ENCODE assay signal across 9 cellular contexts in genomic region chr17:1606352-1606985, GRCh38. TPM values are rescaled to one million over a fixed set of nuclear protein-coding genes. Genes with fewer than 3 reads are reported as not detected.
DNase-seq lines count a peak whose midpoint lies in the region; ATAC-seq and TF ChIP-seq lines count a peak whose summit lies in the region.
"Had no signal": no experiment of that assay in that cellular context is flagged by ENCODE, and none has a peak within 500 bp of the region (broad histone marks: within the 10 kb centered on the region; RNA-seq: fewer than 3 reads in every experiment).

No MANE protein-coding gene starts in this region.

- peaks cover 19 to 20% of the 10 kb centered on the region in 2 donors for H3K4me1 Mint-ChIP-seq in natural killer cell treated with Interleukin-12 subunit alpha and Interleukin-12 subunit beta and Interleukin-15 and Interleukin-18, amount 100 ng/mL, for 72 hours (ENCODE audit: low read depth in 2 of 2)
- H3K4me1 Mint-ChIP-seq in T-helper 17 cell = peaks cover 2% of the 10 kb centered on the region

- no peak for TF ChIP-seq POLR2A in adrenal gland (IDR thresholded peaks at IDR 0.05)

- no peaks in the 10 kb centered on the region for H4K20me1 ChIP-seq in BLaER1

- H3K4me3 ChIP-seq in BLaER1 (no peak overlapping the region), adrenal gland (no peak overlapping the region)

- DNase-seq in adrenal gland (no peak), T-helper 17 cell (no peak), DMS 273 treated with DMSO at 0.1 percent for 48 hours (lab: John Stamatoyannopoulos, UW) (no peak)
- DNase-seq in natural killer cell treated with Interleukin-12 subunit alpha and Interleukin-12 subunit beta and Interleukin-15 and Interleukin-18, amount 100 ng/mL, for 72 hours (ENCODE audit: low spot score) = no peak
- DNase-seq: NCI-H69 had no signal

- no peaks in the 10 kb centered on the region for H3K36me3 Mint-ChIP-seq in natural killer cell treated with Interleukin-12 subunit alpha and Interleukin-12 subunit beta and Interleukin-15 and Interleukin-18, amount 100 ng/mL, for 72 hours
- no peaks in the 10 kb centered on the region for H3K36me3 Mint-ChIP-seq in T-helper 17 cell (ENCODE audit: low read depth)

- H3K36me3 ChIP-seq in BLaER1 = peaks cover 10% of the 10 kb centered on the region
- H3K36me3 ChIP-seq in adrenal gland (replicated peaks in 1 of 2) = no peaks in the 10 kb centered on the region

- H3K27me3 ChIP-seq in BLaER1 (no peaks in the 10 kb centered on the region), adrenal gland (no peaks in the 10 kb centered on the region)

- WGBS in adrenal gland, 4 donors = 86 to 92% (median 89%) methylated on average over 9 to 26 of the region's 26 CpGs

- no peaks in the 10 kb centered on the region for H3K27me3 Mint-ChIP-seq in natural killer cell treated with Interleukin-12 subunit alpha and Interleukin-12 subunit beta and Interleukin-15 and Interleukin-18, amount 100 ng/mL, for 72 hours
- no peaks in the 10 kb centered on the region for H3K27me3 Mint-ChIP-seq in T-helper 17 cell

- ATAC-seq in GM18867 (IDR thresholded peaks at IDR 0.05; ENCODE audit: unreplicated experiment) (peak; percentile 26), T-helper 17 cell (no peak), GM18498 (IDR thresholded peaks at IDR 0.05; ENCODE audit: unreplicated experiment) (no peak), GM18520 (IDR thresholded peaks at IDR 0.05; ENCODE audit: unreplicated experiment) (no peak)
- ATAC-seq in natural killer cell treated with Interleukin-12 subunit alpha and Interleukin-12 subunit beta and Interleukin-15 and Interleukin-18, amount 100 ng/mL, for 72 hours = no peak

- peaks cover 36% of the 10 kb centered on the region for H3K4me1 ChIP-seq in BLaER1
- H3K4me1 ChIP-seq in adrenal gland (replicated peaks in 1 of 2) = peaks cover 0 to 9% of the 10 kb centered on the region in 2 donors

- peak overlapping the region; percentile 48; the same call in 1 of the 2 replicates for H3K9ac ChIP-seq in BLaER1

- peak overlapping the region; percentile 76 for H3K4me3 Mint-ChIP-seq in natural killer cell treated with Interleukin-12 subunit alpha and Interleukin-12 subunit beta and Interleukin-15 and Interleukin-18, amount 100 ng/mL, for 72 hours
- no peak overlapping the region for H3K4me3 Mint-ChIP-seq in T-helper 17 cell

- H3K27ac ChIP-seq in BLaER1 (peak overlapping the region; percentile 75), adrenal gland (peak overlapping the region in 3 of 5 donors; percentile 47 to 87 (median 69))

- H3K4me2 ChIP-seq in BLaER1 = peak overlapping the region; percentile 85

- intact Hi-C loops in adrenal gland (cut with DNase I) = no loop called here

- H3K9me3 Mint-ChIP-seq in natural killer cell treated with Interleukin-12 subunit alpha and Interleukin-12 subunit beta and Interleukin-15 and Interleukin-18, amount 100 ng/mL, for 72 hours = no peaks in the 10 kb centered on the region

- peaks cover 11% of the 10 kb centered on the region for H3K9me3 ChIP-seq in BLaER1
- H3K9me3 ChIP-seq in adrenal gland (replicated peaks in 1 of 3) = no peaks in the 10 kb centered on the region
- no peaks in the 10 kb centered on the region for H3K9me3 ChIP-seq in T-helper 17 cell (ENCODE audit: control insufficient read depth, low read length, poor library complexity, severe bottlenecking)

- H3K27ac Mint-ChIP-seq in natural killer cell treated with Interleukin-12 subunit alpha and Interleukin-12 subunit beta and Interleukin-15 and Interleukin-18, amount 100 ng/mL, for 72 hours = peak overlapping the region; percentile 85 to 94
- H3K27ac Mint-ChIP-seq in T-helper 17 cell = no peak overlapping the region

- no peak for TF ChIP-seq CTCF in adrenal gland (IDR thresholded peaks at IDR 0.05)

RNA-seq across cellular contexts. Expression of gene SLC43A2, which starts 22.2 kb away (rescaled TPM):
- 10 to 100 TPM; 12.3 to 32.5 (median 19.8) TPM for total RNA-seq in adrenal gland
- 10 to 100 TPM in 1 of 3 donors, 1 to 10 TPM in 2; 6.8 to 17.2 (median 7.5) TPM for polyA plus RNA-seq in adrenal gland
- total RNA-seq in natural killer cell treated with Interleukin-12 subunit alpha and Interleukin-12 subunit beta and Interleukin-15 and Interleukin-18, amount 100 ng/mL, for 72 hours = 1 to 10 TPM; 4.9 to 5.0 TPM
- 1 to 10 TPM; 5.1 to 7.4 TPM for total RNA-seq in T-helper 17 cell

RNA-seq across cellular contexts. Expression of gene SCARF1, which starts 39.1 kb away (rescaled TPM):
- total RNA-seq in adrenal gland (10 to 100 TPM in 7 of 8 donors, 1 to 10 TPM in 1; 9.3 to 24.8 (median 18.9) TPM), T-helper 17 cell (1 to 10 TPM; 1.6 to 2.3 TPM)
- 10 to 100 TPM in 2 of 3 donors, under 1 TPM in 1; 0.81 to 19.1 (median 10.5) TPM for polyA plus RNA-seq in adrenal gland
- 1 to 10 TPM; 3.6 to 4.1 TPM for total RNA-seq in natural killer cell treated with Interleukin-12 subunit alpha and Interleukin-12 subunit beta and Interleukin-15 and Interleukin-18, amount 100 ng/mL, for 72 hours

RNA-seq across cellular contexts. Expression of gene RILP, which starts 43.2 kb away (rescaled TPM):
- 10 to 100 TPM; 21.5 to 78.3 (median 36.2) TPM for total RNA-seq in adrenal gland
- polyA plus RNA-seq in adrenal gland = 10 to 100 TPM; 37.9 to 46.5 (median 40.4) TPM
- 1 to 10 TPM; 1.2 to 3.1 TPM for total RNA-seq in natural killer cell treated with Interleukin-12 subunit alpha and Interleukin-12 subunit beta and Interleukin-15 and Interleukin-18, amount 100 ng/mL, for 72 hours
- 1 to 10 TPM; 2.3 to 3.0 TPM for total RNA-seq in T-helper 17 cell

RNA-seq across cellular contexts. Expression of gene PITPNA, which starts 43.9 kb away (rescaled TPM):
- total RNA-seq in adrenal gland = 100 to 1,000 TPM in 1 of 8 donors, 10 to 100 TPM in 7; 32.1 to 107 (median 54.3) TPM
- 100 to 1,000 TPM in 1 of 3 donors, 10 to 100 TPM in 2; 16.4 to 157 (median 17.8) TPM for polyA plus RNA-seq in adrenal gland
- 10 to 100 TPM; 68.4 to 78.4 TPM for total RNA-seq in natural killer cell treated with Interleukin-12 subunit alpha and Interleukin-12 subunit beta and Interleukin-15 and Interleukin-18, amount 100 ng/mL, for 72 hours
- 10 to 100 TPM; 41.6 to 48.0 TPM for total RNA-seq in T-helper 17 cell

Comparison
In these comparisons a context has a peak if more than half of its experiments do, and no peak if none do; other contexts are left out.
1. RNA of gene RILP, which starts 43.2 kb away (total RNA-seq): 21.5 to 78.3 TPM in adrenal gland; 1.2 to 3.1 TPM in natural killer cell treated with Interleukin-12 subunit alpha and Interleukin-12 subunit beta and Interleukin-15 and Interleukin-18, amount 100 ng/mL, for 72 hours and 2.3 to 3.0 TPM in T-helper 17 cell; every median in the first group is over 4 times any median in the second.